18 cellular contexts compared by ENCODE assay signal in genomic region chr18:58785870-58786269, GRCh38.
DNase-seq lines count a peak whose midpoint lies in the region; ATAC-seq and TF ChIP-seq lines count a peak whose summit lies in the region.
"Had no signal": no experiment of that assay in that cellular context is flagged by ENCODE, and none has a peak within 500 bp of the region (broad histone marks: within the 10 kb centered on the region; RNA-seq: fewer than 3 reads in every experiment).

No MANE protein-coding gene starts in this region.

- peaks cover 3% of the 10 kb centered on the region for H3K9me3 Mint-ChIP-seq in stimulated activated memory B cell treated with anti-CD40 and anti-IgM and Interleukin-4, amounts not matched to agents 10 μg/mL and 1 μg/mL and 100 μg/mL, for 72 hours
- no peaks in the 10 kb centered on the region for H3K9me3 Mint-ChIP-seq in T-cell
- H3K9me3 Mint-ChIP-seq: dendritic cell treated with granulocyte-macrophage colony-stimulating factor and Interleukin-4, amounts not matched to agents 40 ng/mL and 50 ng/mL, for 4 days had no signal

- TF ChIP-seq CTCF in HCT116 (IDR thresholded peaks at IDR 0.05 in 2 of 3, conservative IDR thresholded peaks at IDR 0.05 in 1 of 3; ENCODE audit: borderline replicate concordance in 1 of 3, insufficient read depth in 1 of 3, low read depth in 2 of 3, low read length in 2 of 3) = no peak
- no peak for TF ChIP-seq CTCF in foreskin keratinocyte (conservative IDR thresholded peaks at IDR 0.05)
- no peak for TF ChIP-seq CTCF in GM10248 (IDR thresholded peaks at IDR 0.05; ENCODE audit: control extremely low read depth, extremely low read depth, low read depth, missing control alignments)

- no peak for TF ChIP-seq RAD21 in HCT116 (IDR thresholded peaks at IDR 0.05; ENCODE audit: low read depth)

- no peaks in the 10 kb centered on the region for H3K36me3 Mint-ChIP-seq in stimulated activated memory B cell treated with anti-CD40 and anti-IgM and Interleukin-4, amounts not matched to agents 10 μg/mL and 1 μg/mL and 100 μg/mL, for 72 hours
- no peaks in the 10 kb centered on the region for H3K36me3 Mint-ChIP-seq in T-cell
- H3K36me3 Mint-ChIP-seq: activated naive CD8-positive, alpha-beta T cell had no signal

- H3K9me3 ChIP-seq in HCT116 (ENCODE audit: control insufficient read depth in 1 of 2, insufficient read depth in 1 of 2, low read depth in 1 of 2, low read length in 2 of 2) (no peaks in the 10 kb centered on the region), SJSA1 (replicated peaks) (no peaks in the 10 kb centered on the region)
- H3K9me3 ChIP-seq: mucosa of descending colon, neutrophil, thyroid gland had no signal

- intact Hi-C loops in HCT116 (cut with micrococcal nuclease) = loop anchor here (5.0 kb wide), 2 partner anchors 76 to 616 kb away; partner anchors contain the start of gene ZNF532

- no peaks in the 10 kb centered on the region for H3K36me3 ChIP-seq in HCT116 (ENCODE audit: control insufficient read depth in 1 of 2, insufficient read depth in 2 of 2, low read length in 2 of 2)
- no peaks in the 10 kb centered on the region for H3K36me3 ChIP-seq in SJSA1
- H3K36me3 ChIP-seq: neutrophil, thyroid gland had no signal

- no peaks in the 10 kb centered on the region for H3K27me3 Mint-ChIP-seq in stimulated activated memory B cell treated with anti-CD40 and anti-IgM and Interleukin-4, amounts not matched to agents 10 μg/mL and 1 μg/mL and 100 μg/mL, for 72 hours
- peaks cover 30 to 37% of the 10 kb centered on the region in 2 donors for H3K27me3 Mint-ChIP-seq in T-cell

- no peak overlapping the region for H3K27ac ChIP-seq in HCT116 (ENCODE audit: low read depth, low read length)
- H3K27ac ChIP-seq in SJSA1 = peak overlapping the region; percentile 99
- peak overlapping the region; percentile 85 for H3K27ac ChIP-seq in foreskin keratinocyte
- H3K27ac ChIP-seq: neutrophil, SK-N-MC had no signal

- H3K27ac Mint-ChIP-seq in stimulated activated memory B cell treated with anti-CD40 and anti-IgM and Interleukin-4, amounts not matched to agents 10 μg/mL and 1 μg/mL and 100 μg/mL, for 72 hours = peak overlapping the region; percentile 50
- H3K27ac Mint-ChIP-seq in T-cell = no peak overlapping the region
- H3K27ac Mint-ChIP-seq: activated naive CD8-positive, alpha-beta T cell; dendritic cell treated with granulocyte-macrophage colony-stimulating factor and Interleukin-4, amounts not matched to agents 40 ng/mL and 50 ng/mL, for 4 days had no signal

- in situ Hi-C loops in G401 (cut with HindIII; ENCODE audit: low sequenced_read_pairs) = loop anchor here (25.0 kb wide), 2 partner anchors 249 to 276 kb away; no protein-coding TSS in a partner anchor

- no peak overlapping the region for H2AFZ ChIP-seq in HCT116 (ENCODE audit: low read depth, low read length, poor library complexity, severe bottlenecking)

- H3K4me3 Mint-ChIP-seq in stimulated activated memory B cell treated with anti-CD40 and anti-IgM and Interleukin-4, amounts not matched to agents 10 μg/mL and 1 μg/mL and 100 μg/mL, for 72 hours = no peak overlapping the region
- H3K4me3 Mint-ChIP-seq in T-cell = no peak overlapping the region
- H3K4me3 Mint-ChIP-seq: activated naive CD8-positive, alpha-beta T cell; dendritic cell treated with granulocyte-macrophage colony-stimulating factor and Interleukin-4, amounts not matched to agents 40 ng/mL and 50 ng/mL, for 4 days had no signal

- POLR2A ChIA-PET in HCT116 (lab: Charles Lee) = no interaction called here
- POLR2A ChIA-PET in T-cell (lab: Charles Lee) = no interaction called here
- POLR2A ChIA-PET in GM10248 (lab: Yijun Ruan, JAX) = no interaction called here

- DNase-seq in HCT116 (ENCODE audit: low read depth, low spot score) = no peak
- DNase-seq in SJSA1 (ENCODE audit: low read depth in 1 of 2, low spot score in 2 of 2) = no peak
- DNase-seq in foreskin keratinocyte = no peak
- DNase-seq in NCI-H524 (lab: John Stamatoyannopoulos, UW) = no peak
- DNase-seq in T-cell = no peak
- no peak for DNase-seq in G401 (ENCODE audit: low spot score)
- DNase-seq in GM10248 (ENCODE audit: extremely low spot score) = no peak
- DNase-seq: activated CD4-positive, CD25-positive, alpha-beta regulatory T cell treated with anti-CD3 and anti-CD28 coated beads, Interleukin-2, amount 50 U/mL, for 72 hours; left cardiac atrium; NCI-H748 treated with DMSO at 0.1 percent for 48 hours; OCI-M1; thyroid gland had no signal

- ATAC-seq in HCT116 (no peak), foreskin keratinocyte (no peak), T-cell (replicated peaks in 1 of 4) (no peak)
- no peak for ATAC-seq in stimulated activated memory B cell treated with anti-CD40 and anti-IgM and Interleukin-4, amounts not matched to agents 10 μg/mL and 1 μg/mL and 100 μg/mL, for 72 hours

- H3K4me1 ChIP-seq in HCT116 (ENCODE audit: control insufficient read depth in 1 of 2, insufficient read depth in 2 of 2, low read length in 2 of 2) = peaks cover 12 to 25% of the 10 kb centered on the region in 2 experiments
- H3K4me1 ChIP-seq in SJSA1 (replicated peaks) = peaks cover 72% of the 10 kb centered on the region
- H3K4me1 ChIP-seq in foreskin keratinocyte = peaks cover 26% of the 10 kb centered on the region

- H3K9me2 ChIP-seq in HCT116 (ENCODE audit: insufficient read depth) = no peaks in the 10 kb centered on the region

- TF ChIP-seq POLR2A in HCT116 (IDR thresholded peaks at IDR 0.05; ENCODE audit: borderline replicate concordance, extremely low read depth, insufficient read depth, insufficient read length) = no peak

- CTCF ChIA-PET in HCT116 (lab: Charles Lee) (interaction anchor here (1.2 to 1.8 kb wide), 4 partner anchors 16 to 284 kb away, joined by 3 to 7 read pairs (median 4); no protein-coding TSS in a partner anchor), T-cell (lab: Charles Lee) (interaction anchor here (0.9 to 1.2 kb wide), 2 partner anchors 9 to 284 kb away, joined by 3 read pairs; no protein-coding TSS in a partner anchor), GM10248 (lab: Yijun Ruan, JAX) (interaction anchor here (0.8 to 21.1 kb wide), 5 partner anchors 12 to 297 kb away, joined by 3 to 371 read pairs (median 4); no protein-coding TSS in a partner anchor)

- H3K79me2 ChIP-seq in HCT116 (ENCODE audit: insufficient read depth, low read length) = no peaks in the 10 kb centered on the region

- peaks cover 29% of the 10 kb centered on the region for H3K4me1 Mint-ChIP-seq in stimulated activated memory B cell treated with anti-CD40 and anti-IgM and Interleukin-4, amounts not matched to agents 10 μg/mL and 1 μg/mL and 100 μg/mL, for 72 hours
- H3K4me1 Mint-ChIP-seq in T-cell = peaks cover 0 to 4% (median 0%) of the 10 kb centered on the region in 3 donors

- BruUV-seq in HCT116 (replicated peaks; lab: Mats Ljungman, UMichigan) = no TSS peak

- H3K4me3 ChIP-seq in HCT116 (replicated peaks in 1 of 2; ENCODE audit: low read depth in 1 of 2, low read length in 2 of 2) (no peak overlapping the region), SJSA1 (no peak overlapping the region)
- H3K4me3 ChIP-seq: mucosa of descending colon, SK-N-MC, thyroid gland had no signal

- RAD21 ChIA-PET in HCT116 (lab: Charles Lee; ENCODE audit: low non-redundant PET in 1 of 2, low total read pairs in 2 of 2, uncharacterized antibody in 2 of 2, unreplicated experiment in 2 of 2) = no interaction called here

- H3K9ac ChIP-seq in HCT116 (ENCODE audit: low read length) = no peak overlapping the region

- H4K20me1 ChIP-seq in HCT116 (ENCODE audit: insufficient read depth) = no peaks in the 10 kb centered on the region

- H3K4me2 ChIP-seq in HCT116 (ENCODE audit: low read length) = peak overlapping the region; percentile 44

- H3K27me3 ChIP-seq in HCT116 (ENCODE audit: insufficient read depth, low read length) = peaks cover 53% of the 10 kb centered on the region
- no peaks in the 10 kb centered on the region for H3K27me3 ChIP-seq in SJSA1 (replicated peaks)
- no peaks in the 10 kb centered on the region for H3K27me3 ChIP-seq in foreskin keratinocyte
- H3K27me3 ChIP-seq: neutrophil, thyroid gland had no signal

TF ChIP-seq in HCT116, 20 proteins besides CTCF, POLR2A, EP300 and RAD21:
- no peak for TF ChIP-seq ATF3 (IDR thresholded peaks at IDR 0.05)
